1 cellular context compared by ENCODE assay signal in genomic region chr14:105526781-105527380, GRCh38.
TF ChIP-seq lines count a peak whose summit lies in the region.

No MANE protein-coding gene starts in this region.

TF ChIP-seq in endothelial cell of umbilical vein, 7 proteins besides CTCF, POLR2A, EP300 and RAD21 (continued from another document):
- TF ChIP-seq MAX (IDR thresholded peaks at IDR 0.05; ENCODE audit: insufficient read depth, insufficient read length) (no peak), POLR2AphosphoS5 (IDR thresholded peaks at IDR 0.05; ENCODE audit: insufficient read depth, low read depth, low read length) (no peak), MYC (IDR thresholded peaks at IDR 0.05; ENCODE audit: low read depth, low read length) (no peak), EZH2 (IDR thresholded peaks at IDR 0.05; ENCODE audit: borderline replicate concordance, low read depth, low read length, severe bottlenecking) (no peak), GATA2 (IDR thresholded peaks at IDR 0.05; ENCODE audit: insufficient read depth, insufficient read length, low read depth, low read length) (no peak)
TF ChIP-seq in endothelial cell of umbilical vein: peak in this region for 0.
